Comparison of ENCODE assay signal across 16 cellular contexts in genomic region chr1:150415800-150416199, GRCh38. TPM values are rescaled to one million over a fixed set of nuclear protein-coding genes. Genes with fewer than 3 reads are reported as not detected.
DNase-seq lines count a peak whose midpoint lies in the region; ATAC-seq, FAIRE-seq and TF ChIP-seq lines count a peak whose summit lies in the region.
"Had no signal": no experiment of that assay in that cellular context is flagged by ENCODE, and none has a peak within 500 bp of the region (broad histone marks: within the 10 kb centered on the region; RNA-seq: fewer than 3 reads in every experiment).

No MANE protein-coding gene starts in this region.

- DNase-seq in HepG2 (ENCODE audit: low spot score) (no peak), right lobe of liver (no peak), Calu3 (no peak), H1 (ENCODE audit: low read depth in 1 of 2, low spot score in 2 of 2) (no peak), mesendoderm (no peak)
- no peak for DNase-seq in stimulated activated naive CD4-positive, alpha-beta T cell (lab: John Stamatoyannopoulos, UW)
- DNase-seq: DND-41, NCI-H1048, NCI-H1436 treated with DMSO at 0.1 percent for 48 hours, NCI-H2029 treated with DMSO at 0.1 percent for 48 hours, NCI-H774 had no signal

- no peak overlapping the region for H3K56ac ChIP-seq in H1 (replicated peaks; ENCODE audit: insufficient read length, low read depth, low read length)
- H3K56ac ChIP-seq in mesendoderm (ENCODE audit: low read length), result no peak overlapping the region

- H3K9me3 Mint-ChIP-seq in Calu3 (ENCODE audit: low read depth, unreplicated experiment), result no peaks in the 10 kb centered on the region

- in situ Hi-C loops in HepG2 (cut with HindIII; ENCODE audit: extremely low pct_ligation_motif_present, low pct_unique_long_range_greater_than_20kb), result loop anchor here (10.0 kb wide), 1 partner anchor 51 kb away; the partner anchor contains the start of gene RPRD2

- intact Hi-C loops in HepG2 (cut with micrococcal nuclease; ENCODE audit: unreplicated experiment), result no loop called here
- intact Hi-C loops in right lobe of liver (cut with DNase I), result no loop called here
- intact Hi-C loops in Calu3 (cut with micrococcal nuclease; ENCODE audit: unreplicated experiment), result no loop called here

- no peak overlapping the region for H2AK5ac ChIP-seq in H1 (ENCODE audit: low read depth, low read length)
- no peak overlapping the region for H2AK5ac ChIP-seq in mesendoderm (ENCODE audit: low read length)

- TF ChIP-seq RAD21 in HepG2 (CRISPR knock-in tag; IDR thresholded peaks at IDR 0.05) (no peak), H1 (IDR thresholded peaks at IDR 0.05 in 1 of 2, conservative IDR thresholded peaks at IDR 0.05 in 1 of 2; ENCODE audit: low read depth in 2 of 2, low read length in 2 of 2) (no peak)

- H3K9me3 ChIP-seq in HepG2 (ENCODE audit: low read length) (no peaks in the 10 kb centered on the region), right lobe of liver (no peaks in the 10 kb centered on the region), H1 (ENCODE audit: insufficient read depth in 2 of 2, low read depth in 1 of 2, low read length in 1 of 2) (no peaks in the 10 kb centered on the region)
- H3K9me3 ChIP-seq: HAP-1, SJSA1 had no signal

- no peak overlapping the region for H3K18ac ChIP-seq in H1 (ENCODE audit: extremely low read depth, low read length)
- no peak overlapping the region for H3K18ac ChIP-seq in mesendoderm (ENCODE audit: low read length)

- H4K5ac ChIP-seq in H1 (ENCODE audit: insufficient read length, low read depth, low read length) (no peak overlapping the region), mesendoderm (ENCODE audit: low read length) (no peak overlapping the region)

- no peak overlapping the region for H2AFZ ChIP-seq in HepG2 (ENCODE audit: low read length)
- H2AFZ ChIP-seq in H1 (ENCODE audit: low read length), result no peak overlapping the region

- H4K8ac ChIP-seq in H1 (ENCODE audit: extremely low read depth, insufficient read depth, low read length) (no peak overlapping the region), mesendoderm (ENCODE audit: low read depth, low read length) (no peak overlapping the region)

- H2BK15ac ChIP-seq in H1 (ENCODE audit: low read length), result no peak overlapping the region
- H2BK15ac ChIP-seq in mesendoderm (replicated peaks; ENCODE audit: low read depth), result no peak overlapping the region

- BruUV-seq in HepG2 (replicated peaks; lab: Mats Ljungman, UMichigan) (no TSS peak), Calu3 (replicated peaks; lab: Mats Ljungman, UMichigan) (no TSS peak)

- H3K36me3 ChIP-seq in HepG2 (replicated peaks in 1 of 2; ENCODE audit: control insufficient read depth in 1 of 2, insufficient read depth in 2 of 2, low read length in 2 of 2) (peaks cover 4 to 26% of the 10 kb centered on the region in 2 experiments; a peak in 1 of 5 replicates), right lobe of liver (peaks cover 0 to 23% (median 8%) of the 10 kb centered on the region in 4 donors), H1 (ENCODE audit: control insufficient read depth in 2 of 4, insufficient read depth in 4 of 4, low read length in 3 of 4) (peaks cover 0 to 12% (median 4%) of the 10 kb centered on the region in 4 experiments; a peak in 2 of 8 replicates), mesendoderm (ENCODE audit: control insufficient read depth, insufficient read depth, low read length) (no peaks in the 10 kb centered on the region)

- TF ChIP-seq EP300 in HepG2 (IDR thresholded peaks at IDR 0.05; ENCODE audit: low read depth in 2 of 2, low read length in 2 of 2) (no peak), HepG2 (CRISPR knock-in tag; IDR thresholded peaks at IDR 0.05; ENCODE audit: borderline replicate concordance) (no peak), H1 (IDR thresholded peaks at IDR 0.05; ENCODE audit: borderline replicate concordance in 1 of 2, low read depth in 2 of 2, low read length in 2 of 2) (no peak)

- CTCF ChIA-PET in HepG2 (lab: Yijun Ruan, JAX; ENCODE audit: low intra/inter-chr PET ratio, low total read pairs) (no interaction called here), Calu3 (lab: Charles Lee) (no interaction called here), H1 (lab: Charles Lee; ENCODE audit: partially characterized antibody) (no interaction called here)

- TF ChIP-seq CTCF in HepG2 (CRISPR knock-in tag; IDR thresholded peaks at IDR 0.05) (no peak), right lobe of liver (IDR thresholded peaks at IDR 0.05) (no peak), Calu3 (IDR thresholded peaks at IDR 0.05; ENCODE audit: unreplicated experiment) (no peak), H1 (IDR thresholded peaks at IDR 0.05; ENCODE audit: control extremely low read depth in 1 of 3, insufficient read depth in 1 of 3, low read depth in 1 of 3, low read length in 3 of 3) (no peak)

- H3K4me2 ChIP-seq in HepG2 (ENCODE audit: low read depth, low read length), result no peak overlapping the region
- no peak overlapping the region for H3K4me2 ChIP-seq in H1 (ENCODE audit: insufficient read depth in 1 of 2, low read depth in 2 of 2, low read length in 2 of 2)
- no peak overlapping the region for H3K4me2 ChIP-seq in mesendoderm (ENCODE audit: low read length)

- H4K91ac ChIP-seq in H1 (replicated peaks; ENCODE audit: insufficient read length, low read length), result no peak overlapping the region

- H3K23ac ChIP-seq in H1 (ENCODE audit: insufficient read length) (no peak overlapping the region), mesendoderm (ENCODE audit: low read length) (no peak overlapping the region)

- H3K9ac ChIP-seq in HepG2 (ENCODE audit: insufficient read depth, low read depth, low read length) (no peak overlapping the region), H1 (replicated peaks in 1 of 4; ENCODE audit: extremely low read depth in 1 of 4, low read depth in 3 of 4, low read length in 3 of 4) (no peak overlapping the region), mesendoderm (ENCODE audit: low read length) (no peak overlapping the region)

- H2BK5ac ChIP-seq in H1 (ENCODE audit: low read depth, low read length), result no peak overlapping the region
- no peak overlapping the region for H2BK5ac ChIP-seq in mesendoderm (ENCODE audit: low read length)

- H3K79me1 ChIP-seq in H1 (ENCODE audit: low read depth, low read length), result no peaks in the 10 kb centered on the region; the same call in 1 of the 2 replicates
- no peaks in the 10 kb centered on the region for H3K79me1 ChIP-seq in mesendoderm (ENCODE audit: low read length)

- H3K27me3 ChIP-seq in HepG2 (ENCODE audit: control insufficient read depth in 1 of 2, insufficient read depth in 2 of 2, low read length in 2 of 2) (no peaks in the 10 kb centered on the region), right lobe of liver (no peaks in the 10 kb centered on the region), H1 (replicated peaks in 1 of 4; ENCODE audit: control insufficient read depth in 3 of 4, extremely low read depth in 1 of 4, insufficient read depth in 3 of 4, low read length in 3 of 4) (no peaks in the 10 kb centered on the region), mesendoderm (ENCODE audit: insufficient read depth, low read length, poor library complexity) (no peaks in the 10 kb centered on the region)
- H3K27me3 ChIP-seq: SJSA1 had no signal

- no peak overlapping the region for H2BK12ac ChIP-seq in H1 (ENCODE audit: low read depth, low read length)

- peaks cover 56% of the 10 kb centered on the region for H3K79me2 ChIP-seq in HepG2 (ENCODE audit: insufficient read depth, low read length)
- peaks cover 0 to 45% of the 10 kb centered on the region in 2 experiments; a peak in 2 of 4 replicates for H3K79me2 ChIP-seq in H1 (ENCODE audit: control insufficient read depth in 1 of 2, insufficient read depth in 2 of 2, low read length in 2 of 2)
- H3K79me2 ChIP-seq in mesendoderm (ENCODE audit: control insufficient read depth, insufficient read depth, low read length), result peaks cover 2% of the 10 kb centered on the region

- H3K4me3 Mint-ChIP-seq in Calu3 (ENCODE audit: low read depth, unreplicated experiment), result no peak overlapping the region
- H3K4me3 Mint-ChIP-seq: B cell had no signal

- WGBS in HepG2 (ENCODE audit: low lambda C conversion rate), result 97% methylated on average over 3 of the region's 3 CpGs
- WGBS in right lobe of liver (ENCODE audit: insufficient coverage, low coverage, low lambda C conversion rate, missing lambda C conversion rate), result 79% methylated on average over 3 of the region's 3 CpGs
- 95% methylated on average over 3 of the region's 3 CpGs; no CpG with 5 or more reads in 1 of the 2 experiments for WGBS in H1 (ENCODE audit: extremely low coverage in 1 of 2, insufficient coverage in 1 of 2, insufficient read length in 1 of 2, insufficient replicate concordance in 2 of 2, low coverage in 1 of 2, low lambda C conversion rate in 2 of 2, missing lambda C conversion rate in 1 of 2), 2 experiments
- no CpG with 5 or more reads among the region's 3 CpGs for WGBS in mesendoderm (ENCODE audit: extremely low coverage, insufficient coverage, low lambda C conversion rate)

- POLR2A ChIA-PET in HepG2 (lab: Yijun Ruan, JAX), result no interaction called here
- POLR2A ChIA-PET in H1 (lab: Charles Lee; ENCODE audit: partially characterized antibody), result interaction anchor here (0.6 kb wide), 1 partner anchor 498 kb away, joined by 3 read pairs; no protein-coding TSS in a partner anchor

- H3K4ac ChIP-seq in H1 (replicated peaks; ENCODE audit: insufficient read length, low read depth, low read length), result no peak overlapping the region
- no peak overlapping the region for H3K4ac ChIP-seq in mesendoderm (ENCODE audit: low read depth, low read length)

- H3K23me2 ChIP-seq in H1 (ENCODE audit: low read depth, low read length), result peaks cover 2% of the 10 kb centered on the region; the same call in 1 of the 2 replicates

- H3K27ac Mint-ChIP-seq in Calu3 (ENCODE audit: unreplicated experiment), result peak overlapping the region; percentile 5
- H3K27ac Mint-ChIP-seq: B cell had no signal

- H3K36me3 Mint-ChIP-seq in Calu3 (ENCODE audit: insufficient read depth, unreplicated experiment), result peaks cover 18% of the 10 kb centered on the region

- no peak overlapping the region for H2BK20ac ChIP-seq in H1 (ENCODE audit: low read length)

- H4K20me1 ChIP-seq in HepG2 (ENCODE audit: insufficient read depth, low read length) (peaks cover 9% of the 10 kb centered on the region; the same call in 1 of the 2 replicates), H1 (replicated peaks in 1 of 2; ENCODE audit: control insufficient read depth in 1 of 2, insufficient read depth in 2 of 2, low read length in 2 of 2) (peaks cover 0 to 2% of the 10 kb centered on the region in 2 experiments)

- H3K14ac ChIP-seq in H1 (ENCODE audit: insufficient read length), result no peak overlapping the region

- peaks cover 15% of the 10 kb centered on the region for H3K4me1 ChIP-seq in HepG2 (ENCODE audit: insufficient read depth, low read length)
- H3K4me1 ChIP-seq in right lobe of liver, result peaks cover 0 to 4% (median 0%) of the 10 kb centered on the region in 4 donors
- no peaks in the 10 kb centered on the region for H3K4me1 ChIP-seq in H1 (replicated peaks in 1 of 4; ENCODE audit: control insufficient read depth in 3 of 4, insufficient read depth in 4 of 4, low read length in 3 of 4)
- H3K4me1 ChIP-seq in mesendoderm (ENCODE audit: control insufficient read depth, low read depth, low read length), result no peaks in the 10 kb centered on the region
- H3K4me1 ChIP-seq: HAP-1, SJSA1 had no signal

- H2BK120ac ChIP-seq in H1 (replicated peaks; ENCODE audit: low read depth, low read length) (no peak overlapping the region), mesendoderm (ENCODE audit: low read depth, low read length) (no peak overlapping the region)

- no peaks in the 10 kb centered on the region for H3K27me3 Mint-ChIP-seq in Calu3 (ENCODE audit: unreplicated experiment)
- H3K27me3 Mint-ChIP-seq: B cell had no signal

- no peak overlapping the region for H3K27ac ChIP-seq in HepG2 (ENCODE audit: extremely low read length, insufficient read depth, low read length)
- H3K27ac ChIP-seq in right lobe of liver, result no peak overlapping the region
- no peak overlapping the region for H3K27ac ChIP-seq in H1 (ENCODE audit: low read depth, low read length)
- no peak overlapping the region for H3K27ac ChIP-seq in mesendoderm (ENCODE audit: low read depth, low read length)
- H3K27ac ChIP-seq: SJSA1 had no signal

- FAIRE-seq in HepG2 (lab: Jason Lieb, UNC) (no peak), H1 (lab: Jason Lieb, UNC) (no peak)
- FAIRE-seq: G401.6 had no signal

- peaks cover 64% of the 10 kb centered on the region for H3K4me1 Mint-ChIP-seq in Calu3 (ENCODE audit: low read depth, unreplicated experiment)

- TF ChIP-seq POLR2A in HepG2 (IDR thresholded peaks at IDR 0.05; ENCODE audit: insufficient read depth in 1 of 2, low read depth in 2 of 2, low read length in 2 of 2) (no peak), right lobe of liver (IDR thresholded peaks at IDR 0.05) (no peak), H1 (IDR thresholded peaks at IDR 0.05; ENCODE audit: control extremely low read depth in 1 of 2, low read depth in 2 of 2, low read length in 2 of 2) (no peak)

- no peak for ATAC-seq in HepG2
- no peak for ATAC-seq in right lobe of liver
- no peak for ATAC-seq in HG03354 (IDR thresholded peaks at IDR 0.05; ENCODE audit: poor library complexity, severe bottlenecking, unreplicated experiment)

- H3K4me3 ChIP-seq in HepG2 (replicated peaks in 1 of 3; ENCODE audit: insufficient read depth in 1 of 3, low read depth in 2 of 3, low read length in 3 of 3) (no peak overlapping the region), right lobe of liver (no peak overlapping the region), H1 (ENCODE audit: extremely low read depth in 1 of 4, insufficient read depth in 2 of 4, low read depth in 3 of 4, low read length in 4 of 4) (no peak overlapping the region), mesendoderm (ENCODE audit: low read length) (no peak overlapping the region)
- H3K4me3 ChIP-seq: HAP-1, SJSA1 had no signal

RNA-seq across cellular contexts. Expression of gene RPRD2, which starts 51.9 kb away (rescaled TPM):
- total RNA-seq in HepG2 (2016; rRNA removed; fragmentation: Illumina TruSeq; extraction: Trizol) (8.0 and 12.2 TPM in 2 replicates), right lobe of liver (10 to 100 TPM in 4 of 6 experiments, 1 to 10 TPM in 2; 8.9 to 17.5 (median 11.0) TPM), Calu3 (2022) (36.6 and 37.8 TPM in 2 replicates)
- total RNA-seq in HepG2 (2016; cell fraction: cytosol; rRNA removed; fragmentation: Illumina TruSeq; extraction: Trizol; ENCODE audit: low read depth), result 4.7 and 5.9 TPM in 2 replicates
- total RNA-seq in HepG2 (2016; cell fraction: insoluble cytoplasmic fraction; rRNA removed; fragmentation: Illumina TruSeq; extraction: Trizol), result 7.4 and 10.7 TPM in 2 replicates
- 5.9 and 6.6 TPM in 2 replicates for total RNA-seq in HepG2 (2016; cell fraction: membrane; rRNA removed; fragmentation: Illumina TruSeq; extraction: Trizol)
- total RNA-seq in HepG2 (2016; cell fraction: nucleus; rRNA removed; fragmentation: Illumina TruSeq; extraction: Trizol), result 14.7 and 15.3 TPM in 2 replicates
- polyA plus RNA-seq in HepG2 (2011; rRNA removed) (8.8 and 8.9 TPM in 2 replicates), H1 (2011; rRNA removed) (14.4 and 14.6 TPM in 2 replicates)
- 4.3 and 5.0 TPM in 2 replicates for polyA plus RNA-seq in HepG2 (2011; cell fraction: cytosol; rRNA removed)
- polyA plus RNA-seq in HepG2 (2011; cell fraction: nucleus; rRNA removed), result 8.2 and 8.6 TPM in 2 replicates
- 8.0 and 10.3 TPM in 2 replicates for polyA plus RNA-seq in HepG2 (2012)
- 0.62 and 0.84 TPM in 2 replicates for polyA plus RNA-seq in HepG2 (2016; cell fraction: cytosol; fragmentation: Illumina TruSeq; extraction: Trizol; ENCODE audit: low read depth)
- polyA plus RNA-seq in HepG2 (2016; cell fraction: insoluble cytoplasmic fraction; fragmentation: Illumina TruSeq; extraction: Trizol; ENCODE audit: low read depth), result 12.1 and 15.1 TPM in 2 replicates
- polyA plus RNA-seq in HepG2 (2016; cell fraction: membrane; fragmentation: Illumina TruSeq; extraction: Trizol; ENCODE audit: low read depth), result 2.4 and 3.2 TPM in 2 replicates
- 11.6 and 13.0 TPM in 2 replicates for polyA plus RNA-seq in HepG2 (2016; cell fraction: nucleus; fragmentation: Illumina TruSeq; extraction: Trizol; ENCODE audit: insufficient read depth, low read depth)
- 10.8 and 24.5 TPM in 2 replicates for polyA minus RNA-seq in HepG2 (2011; rRNA and poly(A)+ RNA removed; ENCODE audit: low replicate concordance)
- polyA minus RNA-seq in HepG2 (2011; cell fraction: cytosol; rRNA and poly(A)+ RNA removed), result 8.4 and 10.9 TPM in 2 replicates
- polyA minus RNA-seq in HepG2 (2011; cell fraction: nucleus; rRNA and poly(A)+ RNA removed), result 25.5 and 29.1 TPM in 2 replicates
- total RNA-seq in H1 (2021; fragmentation: NEBNext Ultra II Directional; extraction: Animal tissue kit (Norgen Biotek cat#: 25700)), result 30.2 and 32.4 TPM in 2 replicates
- polyA plus RNA-seq in H1 (2011; cell fraction: cytosol; rRNA removed), result 8.4 TPM
- polyA plus RNA-seq in H1 (2011; cell fraction: nucleus; rRNA removed), result 16.8 TPM
- polyA plus RNA-seq in H1 (2012, experiment 1 of 2), result 16.0 to 19.9 TPM (median 17.9 TPM) in 4 replicates
- 5.4 TPM for polyA plus RNA-seq in H1 (2012, experiment 2 of 2)
- polyA plus RNA-seq in H1 (2013, experiment 1 of 2), result 19.1 TPM
- polyA plus RNA-seq in H1 (2013, experiment 2 of 2), result 17.9 TPM
- 17.0 and 17.4 TPM in 2 replicates for polyA minus RNA-seq in H1 (2011; rRNA and poly(A)+ RNA removed)
- 12.2 TPM for polyA minus RNA-seq in H1 (2011; cell fraction: cytosol; rRNA and poly(A)+ RNA removed)
- 21.4 TPM for polyA minus RNA-seq in H1 (2011; cell fraction: nucleus; rRNA and poly(A)+ RNA removed)
- 17.4 TPM for polyA plus RNA-seq in mesendoderm (2013, experiment 1 of 2)
- polyA plus RNA-seq in mesendoderm (2013, experiment 2 of 2), result 17.5 TPM

Comparison
In these comparisons a context has a peak if more than half of its experiments do, and no peak if none do; other contexts are left out.
1. Of the 41 proteins assayed by ChIP-seq in both HepG2 and H1: peak only in HepG2: none; only in H1: none; in both: MAFK; in neither: 40.